Comparison of ENCODE assay signal across 21 cellular contexts in genomic region chr1:74236440-74236839, GRCh38. TPM values are rescaled to one million over a fixed set of nuclear protein-coding genes. Genes with fewer than 3 reads are reported as not detected.
"Had no signal": no experiment of that assay in that cellular context is flagged by ENCODE, and none has a peak within 500 bp of the region (broad histone marks: within the 10 kb centered on the region; RNA-seq: fewer than 3 reads in every experiment).

No MANE protein-coding gene starts in this region.

- DNase-seq: KBM-7, MG63, NCI-H1092, NCI-H1105 treated with DMSO at 0.1 percent for 48 hours, NCI-H1417 treated with DMSO at 0.1 percent for 48 hours, NCI-H146, NCI-H1694 treated with DMSO at 0.1 percent for 48 hours, NCI-H1930, NCI-H2081, NCI-H2107, NCI-H226, NCI-H446, NCI-H510A, NCI-H524 treated with DMSO at 0.1 percent for 48 hours, NCI-H69, NCI-H774, RPMI8226, SHP77 treated with DMSO at 0.1 percent for 48 hours, SJCRH30 had no signal

- H3K36me3 ChIP-seq: MG63, SJCRH30 had no signal

- H3K4me3 ChIP-seq: MG63, SJCRH30, SK-N-MC had no signal

- H3K9me3 ChIP-seq: MG63, SJCRH30 had no signal

- H3K27me3 ChIP-seq: SJCRH30 had no signal

- H3K27ac ChIP-seq: SJCRH30, SK-N-MC had no signal

- H3K4me1 ChIP-seq: SJCRH30 had no signal

RNA-seq across cellular contexts. Expression of gene TNNI3K, which starts 1.3 kb away (rescaled TPM):
- total RNA-seq: HT-29, SJCRH30 had no signal

RNA-seq across cellular contexts. Expression of gene LRRIQ3, which starts 38.5 kb away (rescaled TPM):
- total RNA-seq: HT-29 had no signal
